In genomic region chr15:98085003-98085639, GRCh38 we compare ENCODE assay signal across 8 cellular contexts.
A peak's percentile ranks its signal among the peaks of the same experiment; 100 is the strongest.
DNase-seq lines count a peak whose midpoint lies in the region; FAIRE-seq and TF ChIP-seq lines count a peak whose summit lies in the region.

No MANE protein-coding gene starts in this region.

- H4K20me1 ChIP-seq in OCI-LY7 (ENCODE audit: insufficient read depth, low read length) = no peaks in the 10 kb centered on the region

- no peak for FAIRE-seq in H54 (lab: Jason Lieb, UNC)

- H3K27ac ChIP-seq in OCI-LY7 (ENCODE audit: low read depth, low read length, poor library complexity, severe bottlenecking) (no peak overlapping the region), breast epithelium (no peak overlapping the region), liver (ENCODE audit: low read depth in 1 of 2, low read length in 2 of 2) (no peak overlapping the region)

- H3K79me2 ChIP-seq in OCI-LY7 (ENCODE audit: insufficient read depth, low read depth, low read length) = no peaks in the 10 kb centered on the region

- TF ChIP-seq CTCF in OCI-LY7 (conservative IDR thresholded peaks at IDR 0.05; ENCODE audit: low read length) (peak; percentile 84), breast epithelium (IDR thresholded peaks at IDR 0.05) (peak; percentile 35 to 77 (median 71)), liver (IDR thresholded peaks at IDR 0.05; ENCODE audit: low read depth, low read length, missing input control) (peak; percentile 80)

- peak; percentile 86 to 88 for TF ChIP-seq RAD21 in liver (IDR thresholded peaks at IDR 0.05)

- 2% methylated on average over 2 of the region's 2 CpGs for WGBS in liver

- CTCF ChIA-PET in OCI-LY7 (lab: Charles Lee; ENCODE audit: unreplicated experiment) = no interaction called here

- H3K4me3 ChIP-seq in OCI-LY7 (ENCODE audit: low read depth, low read length, poor library complexity, severe bottlenecking) (no peak overlapping the region), breast epithelium (no peak overlapping the region), liver (ENCODE audit: low read depth in 1 of 3, low read length in 3 of 3) (no peak overlapping the region)

- POLR2A ChIA-PET in OCI-LY7 (lab: Charles Lee) = no interaction called here

- intact Hi-C loops in OCI-LY7 (cut with micrococcal nuclease; ENCODE audit: unreplicated experiment) (loop anchor here (2.0 to 5.0 kb wide), 2 partner anchors 92 to 176 kb away; no protein-coding TSS in a partner anchor), breast epithelium (cut with DNase I; ENCODE audit: low total_unique reads) (no loop called here)

- H3K4me2 ChIP-seq in OCI-LY7 (ENCODE audit: low read length) = no peak overlapping the region

- H3K36me3 ChIP-seq in OCI-LY7 (ENCODE audit: insufficient read depth, low read length) (no peaks in the 10 kb centered on the region), breast epithelium (no peaks in the 10 kb centered on the region), liver (ENCODE audit: control insufficient read depth in 4 of 4, insufficient read depth in 3 of 4, low read depth in 1 of 4, low read length in 3 of 4) (no peaks in the 10 kb centered on the region)

- H3K9me2 ChIP-seq in OCI-LY7 (ENCODE audit: insufficient read depth, low read length) = no peaks in the 10 kb centered on the region

- peak; percentile 37 for DNase-seq in NCI-H2171 treated with DMSO at 0.1 percent for 48 hours (lab: John Stamatoyannopoulos, UW)
- DNase-seq in NCI-H2171 (lab: John Stamatoyannopoulos, UW) = no peak
- peak; percentile 37 for DNase-seq in HT1080 (ENCODE audit: low read depth)
- peak; percentile 48 for DNase-seq in OCI-LY7 (ENCODE audit: low spot score)
- DNase-seq in breast epithelium (ENCODE audit: low spot score in 2 of 2) = no peak
- peak; percentile 62 for DNase-seq in ureter (ENCODE audit: low spot score)
- DNase-seq in H54 (ENCODE audit: insufficient read length, low spot score) = no peak

- H3K4me1 ChIP-seq in OCI-LY7 (ENCODE audit: insufficient read depth, low read length, poor library complexity, severe bottlenecking) (no peaks in the 10 kb centered on the region), breast epithelium (no peaks in the 10 kb centered on the region), liver (ENCODE audit: control insufficient read depth in 4 of 4, insufficient read depth in 4 of 4, low read length in 3 of 4) (no peaks in the 10 kb centered on the region)

- H3K9ac ChIP-seq in liver (ENCODE audit: low read depth in 1 of 2, low read length in 2 of 2) = no peak overlapping the region

- no TSS peak for BruUV-seq in OCI-LY7 (replicated peaks; lab: Mats Ljungman, UMichigan)

- H3K27me3 ChIP-seq in breast epithelium (no peaks in the 10 kb centered on the region), liver (ENCODE audit: control insufficient read depth in 4 of 4, insufficient read depth in 4 of 4, low read length in 3 of 4) (no peaks in the 10 kb centered on the region)

- no peak for TF ChIP-seq POLR2A in breast epithelium (IDR thresholded peaks at IDR 0.05)
- no peak for TF ChIP-seq POLR2A in H54 (IDR thresholded peaks at IDR 0.05; ENCODE audit: low read depth, low read length)

- H3K9me3 ChIP-seq in OCI-LY7 (ENCODE audit: low read length) (no peaks in the 10 kb centered on the region), breast epithelium (peaks cover 4 to 11% of the 10 kb centered on the region in 2 donors), liver (ENCODE audit: control insufficient read depth in 4 of 4, low read length in 3 of 4) (peaks cover 0 to 3% (median 0%) of the 10 kb centered on the region in 4 donors)

- H2AFZ ChIP-seq in OCI-LY7 (ENCODE audit: low read length) = no peak overlapping the region

TF ChIP-seq in liver, 16 proteins besides CTCF, POLR2A, EP300 and RAD21:
- TF ChIP-seq REST (IDR thresholded peaks at IDR 0.05) (no peak), GABPA (IDR thresholded peaks at IDR 0.05 in 1 of 2, conservative IDR thresholded peaks at IDR 0.05 in 1 of 2) (no peak), YY1 (IDR thresholded peaks at IDR 0.05) (no peak), ATF3 (IDR thresholded peaks at IDR 0.05) (no peak), FOXA2 (IDR thresholded peaks at IDR 0.05) (no peak), FOXA1 (IDR thresholded peaks at IDR 0.05) (no peak), HNF4A (conservative IDR thresholded peaks at IDR 0.05) (no peak), JUND (IDR thresholded peaks at IDR 0.05) (no peak), EGR1 (IDR thresholded peaks at IDR 0.05; ENCODE audit: low read depth in 2 of 2) (no peak), HNF4G (IDR thresholded peaks at IDR 0.05) (no peak), ZBTB33 (IDR thresholded peaks at IDR 0.05) (no peak), SP1 (IDR thresholded peaks at IDR 0.05) (no peak), RXRA (IDR thresholded peaks at IDR 0.05) (no peak), TAF1 (conservative IDR thresholded peaks at IDR 0.05) (no peak), NR2F2 (IDR thresholded peaks at IDR 0.05) (no peak)
- TF ChIP-seq, protein P1, sequence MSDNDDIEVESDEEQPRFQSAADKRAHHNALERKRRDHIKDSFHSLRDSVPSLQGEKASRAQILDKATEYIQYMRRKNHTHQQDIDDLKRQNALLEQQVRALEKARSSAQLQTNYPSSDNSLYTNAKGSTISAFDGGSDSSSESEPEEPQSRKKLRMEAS (IDR thresholded peaks at IDR 0.05) = no peak
TF ChIP-seq in liver: peak in this region for 0.

Comparison
In these comparisons a context has a peak if more than half of its experiments do, and no peak if none do; other contexts are left out.
1. DNase-seq: peak in NCI-H2171 treated with DMSO at 0.1 percent for 48 hours (single experiment), HT1080 (single experiment), OCI-LY7 (single experiment) and ureter (single experiment); none in NCI-H2171 (single experiment), breast epithelium (0 of 2) and H54 (single experiment).
2. Peak in every context shown above with its lines, with median percentiles within 50 percentile points of each other: CTCF ChIP-seq.